ENCODE assay signal across 29 cellular contexts in the genomic region with DNA sequence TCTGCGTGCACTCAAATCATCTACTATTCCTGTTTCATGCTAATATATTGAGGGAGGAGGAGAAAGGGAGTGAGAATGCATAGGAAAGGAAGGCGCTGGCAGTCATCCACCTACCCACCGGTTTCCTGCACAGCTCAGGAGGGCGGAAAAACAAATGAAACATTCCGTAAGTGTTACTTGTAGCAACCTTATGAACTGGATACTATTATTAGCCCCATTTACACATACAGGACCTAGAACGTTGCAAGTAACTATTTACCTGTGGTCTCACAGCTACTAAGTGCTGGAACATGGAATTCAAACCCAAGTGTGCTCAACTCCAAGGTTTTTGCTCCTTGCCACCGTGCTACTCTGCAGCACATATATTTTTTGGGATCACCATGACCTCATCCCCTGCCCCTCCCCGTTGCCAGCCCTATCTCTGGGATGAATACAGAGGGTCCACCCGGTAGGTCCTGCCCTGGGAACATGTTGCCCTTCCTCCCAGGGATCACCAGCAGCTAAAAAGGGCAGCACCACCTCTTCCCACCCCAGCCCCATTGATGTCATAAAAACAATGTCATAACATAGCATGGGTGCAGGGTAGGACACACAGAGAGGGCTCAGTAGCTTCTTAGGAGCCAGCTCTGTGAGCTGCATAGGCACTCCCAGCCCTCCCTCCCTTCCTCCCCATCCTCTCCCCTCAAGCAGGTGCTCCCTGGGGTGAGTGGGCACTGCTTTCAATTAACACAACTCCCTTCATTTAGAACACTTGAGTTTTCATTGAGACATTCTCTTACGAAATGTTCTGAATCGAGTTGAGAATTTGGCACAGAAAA. TPM values are rescaled to one million over a fixed set of nuclear protein-coding genes. Genes with fewer than 3 reads are reported as not detected.
DNase-seq lines count a peak whose midpoint lies in the region; ATAC-seq and TF ChIP-seq lines count a peak whose summit lies in the region.
"Had no signal": no experiment of that assay in that cellular context is flagged by ENCODE, and none has a peak within 500 bp of the region (broad histone marks: within the 10 kb centered on the region; RNA-seq: fewer than 3 reads in every experiment).

No MANE protein-coding gene starts in this region.

- H3K27me3 Mint-ChIP-seq in WTC11 (ENCODE audit: low read depth) (no peaks in the 10 kb centered on the region), osteocyte (ENCODE audit: unreplicated experiment) (no peaks in the 10 kb centered on the region)
- H3K27me3 Mint-ChIP-seq in activated T-helper 17 cell treated with anti-CD3 and anti-CD28 coated beads, Interleukin-2, amount 50 U/mL, for 72 hours: peaks cover 6% of the 10 kb centered on the region

- H3K4me1 Mint-ChIP-seq in WTC11 (peaks cover 40% of the 10 kb centered on the region), osteocyte (ENCODE audit: unreplicated experiment) (peaks cover 45% of the 10 kb centered on the region)
- H3K4me1 Mint-ChIP-seq in activated T-helper 17 cell treated with anti-CD3 and anti-CD28 coated beads, Interleukin-2, amount 50 U/mL, for 72 hours: no peaks in the 10 kb centered on the region

- H3K27ac Mint-ChIP-seq in WTC11 (peak overlapping the region; percentile 0; the same call in 1 of the 2 replicates), osteocyte (ENCODE audit: unreplicated experiment) (peak overlapping the region; percentile 54)
- no peak overlapping the region for H3K27ac Mint-ChIP-seq in activated T-helper 17 cell treated with anti-CD3 and anti-CD28 coated beads, Interleukin-2, amount 50 U/mL, for 72 hours
- H3K27ac Mint-ChIP-seq: activated naive CD4-positive, alpha-beta T cell treated with anti-CD3 and anti-CD28 coated beads, Interleukin-2, amount 50 U/mL, for 72 hours; HFFc6 had no signal

- no peaks in the 10 kb centered on the region for H3K9me3 ChIP-seq in Peyer's patch
- H3K9me3 ChIP-seq: BE2C, pancreas, stomach, thyroid gland, uterus had no signal

- no peak for TF ChIP-seq POLR2A in Peyer's patch (IDR thresholded peaks at IDR 0.05)

- TF ChIP-seq CTCF in WTC11 (IDR thresholded peaks at IDR 0.05) (no peak), osteocyte (IDR thresholded peaks at IDR 0.05) (no peak), Peyer's patch (IDR thresholded peaks at IDR 0.05) (no peak)

- H3K9me3 Mint-ChIP-seq in WTC11: no peaks in the 10 kb centered on the region
- H3K9me3 Mint-ChIP-seq in osteocyte (ENCODE audit: unreplicated experiment): no peaks in the 10 kb centered on the region
- peaks cover under 1% of the 10 kb centered on the region for H3K9me3 Mint-ChIP-seq in activated T-helper 17 cell treated with anti-CD3 and anti-CD28 coated beads, Interleukin-2, amount 50 U/mL, for 72 hours
- H3K9me3 Mint-ChIP-seq: activated naive CD4-positive, alpha-beta T cell treated with anti-CD3 and anti-CD28 coated beads, Interleukin-2, amount 50 U/mL, for 72 hours; HFFc6 had no signal

- no peaks in the 10 kb centered on the region for H3K27me3 ChIP-seq in Peyer's patch
- H3K27me3 ChIP-seq: pancreas, stomach, thyroid gland, uterus had no signal

- no peak; the same call in 1 of the 2 replicates for ATAC-seq in WTC11
- ATAC-seq in activated T-helper 17 cell treated with anti-CD3 and anti-CD28 coated beads, Interleukin-2, amount 50 U/mL, for 72 hours (replicated peaks): no peak
- ATAC-seq: activated naive CD4-positive, alpha-beta T cell treated with anti-CD3 and anti-CD28 coated beads, Interleukin-2, amount 50 U/mL, for 72 hours; HepG2; pancreas had no signal

- H3K4me1 ChIP-seq in Peyer's patch: no peaks in the 10 kb centered on the region
- H3K4me1 ChIP-seq: BE2C, pancreas, thyroid gland, uterus had no signal

- no peaks in the 10 kb centered on the region for H3K36me3 ChIP-seq in Peyer's patch
- H3K36me3 ChIP-seq: BE2C, cardiac muscle cell, pancreas, stomach, thyroid gland, uterus had no signal

- POLR2A ChIA-PET in WTC11 (lab: Charles Lee): no interaction called here

- H3K4me3 Mint-ChIP-seq in WTC11: no peak overlapping the region
- no peak overlapping the region for H3K4me3 Mint-ChIP-seq in osteocyte (ENCODE audit: unreplicated experiment)
- no peak overlapping the region for H3K4me3 Mint-ChIP-seq in activated T-helper 17 cell treated with anti-CD3 and anti-CD28 coated beads, Interleukin-2, amount 50 U/mL, for 72 hours
- H3K4me3 Mint-ChIP-seq: HFFc6 had no signal

- H3K36me3 Mint-ChIP-seq in WTC11 (no peaks in the 10 kb centered on the region), osteocyte (ENCODE audit: unreplicated experiment) (no peaks in the 10 kb centered on the region)
- H3K36me3 Mint-ChIP-seq in activated T-helper 17 cell treated with anti-CD3 and anti-CD28 coated beads, Interleukin-2, amount 50 U/mL, for 72 hours (ENCODE audit: low read depth): no peaks in the 10 kb centered on the region
- H3K36me3 Mint-ChIP-seq: activated naive CD4-positive, alpha-beta T cell treated with anti-CD3 and anti-CD28 coated beads, Interleukin-2, amount 50 U/mL, for 72 hours had no signal

- no peak overlapping the region for H3K27ac ChIP-seq in Peyer's patch
- H3K27ac ChIP-seq: cardiac muscle cell, coronary artery, pancreas, stomach, thyroid gland, uterus had no signal

- DNase-seq in Daoy (ENCODE audit: low read depth): peak; percentile 43
- no peak for DNase-seq in WTC11 (ENCODE audit: low spot score)
- peak; percentile 68 for DNase-seq in glomerular visceral epithelial cell (ENCODE audit: extremely low spot score)
- DNase-seq in osteocyte (ENCODE audit: extremely low spot score, unreplicated experiment): no peak
- DNase-seq in activated naive CD4-positive, alpha-beta T cell treated with Interleukin-2 at 50 U/mL for 16 hours: no peak
- DNase-seq in NCI-H146 (lab: John Stamatoyannopoulos, UW): no peak
- DNase-seq in Peyer's patch: no peak
- DNase-seq: activated CD4-positive, alpha-beta T cell treated with anti-CD3 and anti-CD28 coated beads for 4 hours; activated T-cell treated with anti-CD3 and anti-CD28 coated beads for 4 hours; amygdala; BE2C; DMS 273 treated with DMSO at 0.1 percent for 48 hours; GOT3; HFFc6; NCI-H1436 treated with DMSO at 0.1 percent for 48 hours; NCI-H82; pancreas; right cardiac atrium; stimulated activated CD4-positive, alpha-beta T cell treated with anti-CD3 and anti-CD28 coated beads, Interleukin-2, amount 100 ng/mL, for 48 hours; stomach; T-helper 9 cell; thyroid gland; uterus had no signal

- no peak overlapping the region for H3K4me3 ChIP-seq in Peyer's patch
- H3K4me3 ChIP-seq: cardiac muscle cell, coronary artery, lung, pancreas, stomach, thyroid gland, uterus had no signal

- CTCF ChIA-PET in WTC11 (lab: Charles Lee): interaction anchor here (2.0 kb wide), 1 partner anchor 135 kb away, joined by 6 read pairs; no protein-coding TSS in a partner anchor

TF ChIP-seq in WTC11, 78 proteins besides CTCF, POLR2A, EP300 and RAD21 (continues in another document):
- TF ChIP-seq ETV6 (CRISPR knock-in tag; IDR thresholded peaks at IDR 0.05): no peak
- no peak for TF ChIP-seq ZNF671 (CRISPR knock-in tag; IDR thresholded peaks at IDR 0.05)
- TF ChIP-seq OVOL2 (CRISPR knock-in tag; IDR thresholded peaks at IDR 0.05; ENCODE audit: borderline replicate concordance): no peak
- no peak for TF ChIP-seq NR3C1 (CRISPR knock-in tag; conservative IDR thresholded peaks at IDR 0.05; ENCODE audit: low read depth)
- TF ChIP-seq, protein P1, sequence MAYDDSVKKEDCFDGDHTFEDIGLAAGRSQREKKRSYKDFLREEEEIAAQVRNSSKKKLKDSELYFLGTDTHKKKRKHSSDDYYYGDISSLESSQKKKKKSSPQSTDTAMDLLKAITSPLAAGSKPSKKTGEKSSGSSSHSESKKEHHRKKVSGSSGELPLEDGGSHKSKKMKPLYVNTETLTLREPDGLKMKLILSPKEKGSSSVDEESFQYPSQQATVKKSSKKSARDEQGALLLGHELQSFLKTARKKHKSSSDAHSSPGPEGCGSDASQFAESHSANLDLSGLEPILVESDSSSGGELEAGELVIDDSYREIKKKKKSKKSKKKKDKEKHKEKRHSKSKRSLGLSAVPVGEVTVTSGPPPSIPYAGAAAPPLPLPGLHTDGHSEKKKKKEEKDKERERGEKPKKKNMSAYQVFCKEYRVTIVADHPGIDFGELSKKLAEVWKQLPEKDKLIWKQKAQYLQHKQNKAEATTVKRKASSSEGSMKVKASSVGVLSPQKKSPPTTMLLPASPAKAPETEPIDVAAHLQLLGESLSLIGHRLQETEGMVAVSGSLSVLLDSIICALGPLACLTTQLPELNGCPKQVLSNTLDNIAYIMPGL (CRISPR knock-in tag; IDR thresholded peaks at IDR 0.05): no peak
- TF ChIP-seq, protein P2, sequence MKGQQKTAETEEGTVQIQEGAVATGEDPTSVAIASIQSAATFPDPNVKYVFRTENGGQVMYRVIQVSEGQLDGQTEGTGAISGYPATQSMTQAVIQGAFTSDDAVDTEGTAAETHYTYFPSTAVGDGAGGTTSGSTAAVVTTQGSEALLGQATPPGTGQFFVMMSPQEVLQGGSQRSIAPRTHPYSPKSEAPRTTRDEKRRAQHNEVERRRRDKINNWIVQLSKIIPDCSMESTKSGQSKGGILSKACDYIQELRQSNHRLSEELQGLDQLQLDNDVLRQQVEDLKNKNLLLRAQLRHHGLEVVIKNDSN (CRISPR knock-in tag; IDR thresholded peaks at IDR 0.05): no peak

RNA-seq across cellular contexts. Expression of a gene that starts 16.9 kb away (rescaled TPM):
- 0.80 and 1.1 TPM in 2 replicates for total RNA-seq in Daoy (2014; rRNA removed; shearing (Covaris generic))
- total RNA-seq in WTC11 (2021): 4.4 to 6.1 TPM (median 5.1 TPM) in 3 replicates
- 41.8 and 44.1 TPM in 2 replicates for total RNA-seq in osteocyte
- not detected for total RNA-seq in activated T-helper 17 cell treated with anti-CD3 and anti-CD28 coated beads, Interleukin-2, amount 50 U/mL, for 72 hours
- 10 to 100 TPM in 2 of 4 donors, 1 to 10 TPM in 2; 1.8 to 21.4 (median 12.1) TPM for total RNA-seq in Peyer's patch
- total RNA-seq: HepG2 had no signal

Comparison
In these comparisons a context has a peak if more than half of its experiments do, and no peak if none do; other contexts are left out.
1. DNase-seq: peak in Daoy (single experiment) and glomerular visceral epithelial cell (single experiment); none in WTC11 (single experiment), osteocyte (single experiment), activated naive CD4-positive, alpha-beta T cell treated with Interleukin-2 at 50 U/mL for 16 hours (single experiment), NCI-H146 (single experiment) and Peyer's patch (0 of 3).